Comparison of ENCODE assay signal across 38 cellular contexts in genomic region chr5:13322769-13323168, GRCh38.
"Had no signal": no experiment of that assay in that cellular context is flagged by ENCODE, and none has a peak within 500 bp of the region (broad histone marks: within the 10 kb centered on the region; RNA-seq: fewer than 3 reads in every experiment).

No MANE protein-coding gene starts in this region.

- H3K4me1 Mint-ChIP-seq: activated B cell treated with CpG ODN at 0.5 μM for 24 hours; activated CD4-positive, alpha-beta T cell treated with anti-CD3 and anti-CD28 coated beads, Interleukin-2, amount 10 ng/mL, durations not matched to agents 24 days and 14 days; activated naive CD8-positive, alpha-beta T cell treated with anti-CD3 and anti-CD28 coated beads for 36 hours; activated T-helper 17 cell treated with anti-CD3 and anti-CD28 coated beads, Interleukin-2, amount 50 U/mL, for 72 hours; brain; central memory CD8-positive, alpha-beta T cell had no signal

- DNase-seq: activated B cell treated with CpG ODN at 0.5 μM for 24 hours; activated CD4-positive, alpha-beta memory T cell treated with anti-CD3 and anti-CD28 coated beads for 36 hours; activated CD4-positive, alpha-beta T cell treated with anti-CD3 and anti-CD28 coated beads for 4 hours; activated CD4-positive, alpha-beta T cell treated with anti-CD3 and anti-CD28 coated beads, Interleukin-2, amount 10 ng/mL, durations not matched to agents 24 days and 14 days; activated CD4-positive, alpha-beta T cell treated with anti-CD3 and anti-CD28 coated beads, Interleukin-2, amount 50 U/mL, for 1 hour; activated CD4-positive, alpha-beta T cell treated with anti-CD3 and anti-CD28 coated beads, Interleukin-2, amount 50 U/mL, for 4 hours; activated CD4-positive, CD25-positive, alpha-beta regulatory T cell treated with anti-CD3 and anti-CD28 coated beads, Interleukin-2, amount 50 U/mL, for 72 hours; activated CD8-positive, alpha-beta memory T cell treated with anti-CD3 and anti-CD28 coated beads, Interleukin-2, amount 50 U/mL, for 4 hours; activated CD8-positive, alpha-beta T cell treated with anti-CD3 and anti-CD28 coated beads for 36 hours; activated effector memory CD4-positive, alpha-beta T cell treated with anti-CD3 and anti-CD28 coated beads, Interleukin-2, amount 50 U/mL, for 16 hours; activated gamma-delta T cell treated with Interleukin-2 at 50 U/mL for 16 hours; activated naive CD4-positive, alpha-beta T cell; activated naive CD4-positive, alpha-beta T cell treated with anti-CD3 and anti-CD28 coated beads for 36 hours; activated naive CD4-positive, alpha-beta T cell treated with anti-CD3 and anti-CD28 coated beads, Interleukin-2, amount 50 U/mL, for 16 hours; activated naive CD8-positive, alpha-beta T cell treated with anti-CD3 and anti-CD28 coated beads for 36 hours; activated T-cell treated with anti-CD3 and anti-CD28 coated beads for 4 hours; activated T-cell treated with anti-CD3 and anti-CD28 coated beads, Interleukin-2, amount 50 U/mL, for 1 hour; activated T-cell treated with anti-CD3 and anti-CD28 coated beads, Interleukin-2, amount 50 U/mL, for 4 hours; activated T-cell treated with anti-CD3 and anti-CD28 coated beads, Interleukin-2, amount 50 U/mL, for 72 hours; adrenal gland; amniotic stem cell; aorta; caudate nucleus; cerebellar nuclear complex; T-helper 1 cell; T-helper 2 cell; T-helper 9 cell had no signal

- H3K27me3 ChIP-seq: adrenal gland, cardiac muscle cell had no signal

- H3K27me3 Mint-ChIP-seq: activated B cell treated with CpG ODN at 0.5 μM for 24 hours; activated CD4-positive, alpha-beta memory T cell treated with anti-CD3 and anti-CD28 coated beads for 36 hours; activated CD4-positive, alpha-beta T cell treated with anti-CD3 and anti-CD28 coated beads, Interleukin-2, amount 10 ng/mL, durations not matched to agents 24 days and 14 days; activated CD8-positive, alpha-beta T cell treated with anti-CD3 and anti-CD28 coated beads for 36 hours; activated naive CD8-positive, alpha-beta T cell treated with anti-CD3 and anti-CD28 coated beads for 36 hours; activated T-helper 17 cell treated with anti-CD3 and anti-CD28 coated beads, Interleukin-2, amount 50 U/mL, for 72 hours; brain; central memory CD8-positive, alpha-beta T cell had no signal

- H3K27ac Mint-ChIP-seq: activated B cell treated with CpG ODN at 0.5 μM for 24 hours; activated CD4-positive, alpha-beta memory T cell treated with anti-CD3 and anti-CD28 coated beads for 36 hours; activated CD4-positive, alpha-beta T cell treated with anti-CD3 and anti-CD28 coated beads, Interleukin-2, amount 10 ng/mL, durations not matched to agents 24 days and 14 days; activated CD8-positive, alpha-beta T cell treated with anti-CD3 and anti-CD28 coated beads for 36 hours; activated naive CD4-positive, alpha-beta T cell treated with anti-CD3 and anti-CD28 coated beads for 36 hours; activated naive CD4-positive, alpha-beta T cell treated with anti-CD3 and anti-CD28 coated beads, Interleukin-2, amount 50 U/mL, for 72 hours; activated naive CD8-positive, alpha-beta T cell treated with anti-CD3 and anti-CD28 coated beads for 36 hours; activated T-cell treated with anti-CD3 and anti-CD28 coated beads, Interleukin-2, amount 50 U/mL, for 72 hours; activated T-helper 1 cell treated with anti-CD3 and anti-CD28 coated beads, Interleukin-12 subunit alpha, Interleukin-12 subunit beta, Interleukin-2, Interleukin-4 antibody, amounts not matched to agents 30 ng/mL and 10 ng/mL and 1 ng/mL, durations not matched to agents 14 hours and 24 hours and 36 hours; activated T-helper 17 cell treated with anti-CD3 and anti-CD28 coated beads, Interleukin-2, amount 50 U/mL, for 72 hours; brain; T-helper 1 cell treated with Interleukin-12 subunit alpha and Interleukin-12 subunit beta and Interleukin-4 antibody, amounts not matched to agents 30 μg/mL and 1 μg/mL, for 36 hours; T-helper 2 cell treated with Interferon-gamma antibody and Interleukin-4, amounts not matched to agents 5 μg/mL and 100 μg/mL, for 36 hours had no signal

- H3K36me3 ChIP-seq: adrenal gland, cardiac muscle cell had no signal

- H3K4me1 ChIP-seq: adrenal gland had no signal

- ATAC-seq: activated CD8-positive, alpha-beta T cell treated with anti-CD3 and anti-CD28 coated beads for 36 hours; activated naive CD4-positive, alpha-beta T cell treated with anti-CD3 and anti-CD28 coated beads, Interleukin-2, amount 50 U/mL, for 72 hours; activated T-cell treated with anti-CD3 and anti-CD28 coated beads, Interleukin-2, amount 50 U/mL, for 4 hours; activated T-cell treated with anti-CD3 and anti-CD28 coated beads, Interleukin-2, amount 50 U/mL, for 72 hours; activated T-helper 17 cell treated with anti-CD3 and anti-CD28 coated beads, Interleukin-2, amount 50 U/mL, for 72 hours had no signal

- H3K36me3 Mint-ChIP-seq: activated CD4-positive, alpha-beta memory T cell treated with anti-CD3 and anti-CD28 coated beads for 36 hours; activated naive CD8-positive, alpha-beta T cell treated with anti-CD3 and anti-CD28 coated beads for 36 hours; brain had no signal

- H3K4me3 ChIP-seq: adrenal gland, cardiac muscle cell had no signal

- FAIRE-seq: bronchial epithelial cell, TTC549 had no signal

- H3K27ac ChIP-seq: adrenal gland, cardiac muscle cell, VCaP had no signal

- H3K9me3 Mint-ChIP-seq: activated CD4-positive, alpha-beta T cell treated with anti-CD3 and anti-CD28 coated beads, Interleukin-2, amount 10 ng/mL, durations not matched to agents 24 days and 14 days; activated T-helper 1 cell treated with anti-CD3 and anti-CD28 coated beads, Interleukin-12 subunit alpha, Interleukin-12 subunit beta, Interleukin-2, Interleukin-4 antibody, amounts not matched to agents 30 ng/mL and 10 ng/mL and 1 ng/mL, durations not matched to agents 14 hours and 24 hours and 36 hours had no signal

- H3K4me3 Mint-ChIP-seq: activated B cell treated with CpG ODN at 0.5 μM for 24 hours; activated CD4-positive, alpha-beta memory T cell treated with anti-CD3 and anti-CD28 coated beads for 36 hours; activated CD4-positive, alpha-beta T cell treated with anti-CD3 and anti-CD28 coated beads, Interleukin-2, amount 10 ng/mL, durations not matched to agents 24 days and 14 days; activated CD8-positive, alpha-beta T cell treated with anti-CD3 and anti-CD28 coated beads for 36 hours; activated naive CD4-positive, alpha-beta T cell treated with anti-CD3 and anti-CD28 coated beads for 36 hours; activated naive CD8-positive, alpha-beta T cell treated with anti-CD3 and anti-CD28 coated beads for 36 hours; activated T-cell treated with anti-CD3 and anti-CD28 coated beads, Interleukin-2, amount 50 U/mL, for 4 hours; activated T-cell treated with anti-CD3 and anti-CD28 coated beads, Interleukin-2, amount 50 U/mL, for 72 hours; activated T-helper 1 cell treated with anti-CD3 and anti-CD28 coated beads, Interleukin-12 subunit alpha, Interleukin-12 subunit beta, Interleukin-2, Interleukin-4 antibody, amounts not matched to agents 30 ng/mL and 10 ng/mL and 1 ng/mL, durations not matched to agents 14 hours and 24 hours and 36 hours; activated T-helper 17 cell treated with anti-CD3 and anti-CD28 coated beads, Interleukin-2, amount 50 U/mL, for 72 hours; brain; central memory CD8-positive, alpha-beta T cell; T-helper 1 cell treated with Interleukin-12 subunit alpha and Interleukin-12 subunit beta and Interleukin-4 antibody, amounts not matched to agents 30 μg/mL and 1 μg/mL, for 36 hours; T-helper 2 cell treated with Interferon-gamma antibody and Interleukin-4, amounts not matched to agents 5 μg/mL and 100 μg/mL, for 36 hours had no signal

- H3K9me3 ChIP-seq: adrenal gland had no signal
